ENCODE assay signal across 13 cellular contexts in genomic region chr2:212953170-212953920, GRCh38.
DNase-seq lines count a peak whose midpoint lies in the region; ATAC-seq, FAIRE-seq and TF ChIP-seq lines count a peak whose summit lies in the region.
"Had no signal": no experiment of that assay in that cellular context is flagged by ENCODE, and none has a peak within 500 bp of the region (broad histone marks: within the 10 kb centered on the region; RNA-seq: fewer than 3 reads in every experiment).

No MANE protein-coding gene starts in this region.

- CTCF ChIA-PET in H1 (lab: Charles Lee; ENCODE audit: partially characterized antibody) (interaction anchor here (0.5 to 1.1 kb wide), 2 partner anchors 135 to 544 kb away, joined by 3 read pairs; no protein-coding TSS in a partner anchor), PC-3 (lab: Charles Lee) (no interaction called here)

- H2BK5ac ChIP-seq in H1 (ENCODE audit: low read depth, low read length), result no peak overlapping the region

- H3K9me2 ChIP-seq in PC-3 (replicated peaks; ENCODE audit: low read length), result no peaks in the 10 kb centered on the region

- H2BK12ac ChIP-seq in H1 (ENCODE audit: low read depth, low read length), result no peak overlapping the region

- no peak overlapping the region for H3K23ac ChIP-seq in H1 (ENCODE audit: insufficient read length)

- H3K27me3 ChIP-seq in H1 (replicated peaks in 1 of 4; ENCODE audit: control insufficient read depth in 3 of 4, extremely low read depth in 1 of 4, insufficient read depth in 3 of 4, low read length in 3 of 4) (no peaks in the 10 kb centered on the region), H7 (ENCODE audit: control insufficient read depth, insufficient read depth, low read length) (no peaks in the 10 kb centered on the region), PC-3 (ENCODE audit: low read length) (no peaks in the 10 kb centered on the region)
- H3K27me3 ChIP-seq: dorsolateral prefrontal cortex had no signal

- TF ChIP-seq CTCF in H1 (IDR thresholded peaks at IDR 0.05; ENCODE audit: control extremely low read depth in 1 of 3, insufficient read depth in 1 of 3, low read depth in 1 of 3, low read length in 3 of 3) (no peak), PC-3 (conservative IDR thresholded peaks at IDR 0.05; ENCODE audit: low read depth, low read length) (no peak)

- intact Hi-C loops in PC-3 (cut with micrococcal nuclease), result no loop called here

- H2AK5ac ChIP-seq in H1 (ENCODE audit: low read depth, low read length), result 0 out of 2 replicates have a peak overlapping the region, but pooled peaks have one; percentile 34

- no peak for TF ChIP-seq POLR2A in H1 (IDR thresholded peaks at IDR 0.05; ENCODE audit: control extremely low read depth in 1 of 2, low read depth in 2 of 2, low read length in 2 of 2)

- BruUV-seq in PC-3 (replicated peaks; lab: Mats Ljungman, UMichigan), result no TSS peak

- H3F3A ChIP-seq in PC-3 (ENCODE audit: low read length, unreplicated experiment), result no peaks in the 10 kb centered on the region

- no peak overlapping the region for H3K27ac ChIP-seq in H1 (ENCODE audit: low read depth, low read length)
- H3K27ac ChIP-seq in PC-3 (ENCODE audit: low read length), result no peak overlapping the region
- H3K27ac ChIP-seq: dorsolateral prefrontal cortex had no signal

- no peak overlapping the region for H4K5ac ChIP-seq in H1 (ENCODE audit: insufficient read length, low read depth, low read length)

- H4K20me1 ChIP-seq in H1 (replicated peaks in 1 of 2; ENCODE audit: control insufficient read depth in 1 of 2, insufficient read depth in 2 of 2, low read length in 2 of 2), result no peaks in the 10 kb centered on the region
- H4K20me1 ChIP-seq in PC-3 (ENCODE audit: low read length), result no peaks in the 10 kb centered on the region

- no peak for FAIRE-seq in H1 (lab: Jason Lieb, UNC)

- no peak for TF ChIP-seq RAD21 in H1 (IDR thresholded peaks at IDR 0.05 in 1 of 2, conservative IDR thresholded peaks at IDR 0.05 in 1 of 2; ENCODE audit: low read depth in 2 of 2, low read length in 2 of 2)

- H2BK120ac ChIP-seq in H1 (replicated peaks; ENCODE audit: low read depth, low read length), result no peak overlapping the region

- H3K4ac ChIP-seq in H1 (replicated peaks; ENCODE audit: insufficient read length, low read depth, low read length), result no peak overlapping the region

- no peak overlapping the region for H3K56ac ChIP-seq in H1 (replicated peaks; ENCODE audit: insufficient read length, low read depth, low read length)

- no peak overlapping the region for H2BK20ac ChIP-seq in H1 (ENCODE audit: low read length)

- DNase-seq in H1 (ENCODE audit: low read depth in 1 of 2, low spot score in 2 of 2), result no peak
- DNase-seq in H7, result no peak
- DNase-seq in NCI-H2029 treated with DMSO at 0.1 percent for 48 hours (lab: John Stamatoyannopoulos, UW), result no peak
- no peak for DNase-seq in PC-3
- DNase-seq: activated gamma-delta T cell treated with Interleukin-2 at 50 U/mL for 16 hours, DMS53, dorsolateral prefrontal cortex, hippocampal formation, NCI-H2171 had no signal

- H3K4me1 ChIP-seq in H1 (replicated peaks in 1 of 4; ENCODE audit: control insufficient read depth in 3 of 4, insufficient read depth in 4 of 4, low read length in 3 of 4) (no peaks in the 10 kb centered on the region), PC-3 (ENCODE audit: insufficient read depth, low read length) (peaks cover 11% of the 10 kb centered on the region; the same call in 1 of the 2 replicates)

- TF ChIP-seq EP300 in H1 (IDR thresholded peaks at IDR 0.05; ENCODE audit: borderline replicate concordance in 1 of 2, low read depth in 2 of 2, low read length in 2 of 2), result no peak

- H3K14ac ChIP-seq in H1 (ENCODE audit: insufficient read length), result no peak overlapping the region

- no peaks in the 10 kb centered on the region for H3K23me2 ChIP-seq in H1 (ENCODE audit: low read depth, low read length)

- H2BK15ac ChIP-seq in H1 (ENCODE audit: low read length), result no peak overlapping the region

- H3K9me3 ChIP-seq in H1 (ENCODE audit: insufficient read depth in 2 of 2, low read depth in 1 of 2, low read length in 1 of 2) (no peaks in the 10 kb centered on the region), PC-3 (ENCODE audit: low read length) (no peaks in the 10 kb centered on the region)

- H3K36me3 ChIP-seq in H1 (ENCODE audit: control insufficient read depth in 2 of 4, insufficient read depth in 4 of 4, low read length in 3 of 4) (no peaks in the 10 kb centered on the region), H7 (replicated peaks; ENCODE audit: control insufficient read depth, insufficient read depth, low read length) (no peaks in the 10 kb centered on the region), PC-3 (ENCODE audit: low read depth, low read length) (no peaks in the 10 kb centered on the region)

- H3K79me2 ChIP-seq in H1 (ENCODE audit: control insufficient read depth in 1 of 2, insufficient read depth in 2 of 2, low read length in 2 of 2) (no peaks in the 10 kb centered on the region), PC-3 (ENCODE audit: low read length) (no peaks in the 10 kb centered on the region)

- no peak overlapping the region for H3K9ac ChIP-seq in H1 (replicated peaks in 1 of 4; ENCODE audit: extremely low read depth in 1 of 4, low read depth in 3 of 4, low read length in 3 of 4)
- H3K9ac ChIP-seq in PC-3 (ENCODE audit: low read length), result no peak overlapping the region

- H2AFZ ChIP-seq in H1 (ENCODE audit: low read length) (no peak overlapping the region), PC-3 (ENCODE audit: low read length) (no peak overlapping the region)

- no peak overlapping the region for H3K18ac ChIP-seq in H1 (ENCODE audit: extremely low read depth, low read length)

- H4K91ac ChIP-seq in H1 (replicated peaks; ENCODE audit: insufficient read length, low read length), result no peak overlapping the region

- H3K79me1 ChIP-seq in H1 (ENCODE audit: low read depth, low read length), result no peaks in the 10 kb centered on the region

- POLR2A ChIA-PET in H1 (lab: Charles Lee; ENCODE audit: partially characterized antibody), result no interaction called here
- POLR2A ChIA-PET in PC-3 (lab: Charles Lee; ENCODE audit: unreplicated experiment), result no interaction called here

- H3K4me3 ChIP-seq in H1 (ENCODE audit: extremely low read depth in 1 of 4, insufficient read depth in 2 of 4, low read depth in 3 of 4, low read length in 4 of 4), result no peak overlapping the region
- no peak overlapping the region for H3K4me3 ChIP-seq in H7 (ENCODE audit: insufficient read depth, low read depth, low read length)
- H3K4me3 ChIP-seq in PC-3 (ENCODE audit: low read length), result no peak overlapping the region
- H3K4me3 ChIP-seq: dorsolateral prefrontal cortex had no signal

- no peak overlapping the region for H4K8ac ChIP-seq in H1 (ENCODE audit: extremely low read depth, insufficient read depth, low read length)

- WGBS in H1 (ENCODE audit: extremely low coverage in 1 of 2, insufficient coverage in 1 of 2, insufficient read length in 1 of 2, insufficient replicate concordance in 2 of 2, low coverage in 1 of 2, low lambda C conversion rate in 2 of 2, missing lambda C conversion rate in 1 of 2), 2 experiments, result 86% methylated on average over 3 of the region's 3 CpGs; no CpG with 5 or more reads in 1 of the 2 experiments

- ATAC-seq in GM18519 (IDR thresholded peaks at IDR 0.05; ENCODE audit: low FRiP score, unreplicated experiment), result peak; percentile 91
- peak; percentile 90 for ATAC-seq in GM21360 (IDR thresholded peaks at IDR 0.05; ENCODE audit: unreplicated experiment)
- ATAC-seq in HG03045 (IDR thresholded peaks at IDR 0.05; ENCODE audit: unreplicated experiment), result peak; percentile 77
- no peak for ATAC-seq in HG03469 (IDR thresholded peaks at IDR 0.05; ENCODE audit: unreplicated experiment)
- no peak for ATAC-seq in PC-3

- H3K4me2 ChIP-seq in H1 (ENCODE audit: insufficient read depth in 1 of 2, low read depth in 2 of 2, low read length in 2 of 2), result no peak overlapping the region
- H3K4me2 ChIP-seq in PC-3 (ENCODE audit: low read length), result no peak overlapping the region

TF ChIP-seq in H1, 55 proteins besides CTCF, POLR2A, EP300 and RAD21:
- TF ChIP-seq RNF2 (IDR thresholded peaks at IDR 0.05; ENCODE audit: borderline replicate concordance, low read depth, low read length, missing control alignments, poor library complexity, severe bottlenecking), result no peak
- no peak for TF ChIP-seq BRCA1 (IDR thresholded peaks at IDR 0.05; ENCODE audit: low read depth, low read length)
- TF ChIP-seq ZNF274 (IDR thresholded peaks at IDR 0.05; ENCODE audit: borderline replicate concordance, extremely low read depth, low read length), result no peak
- no peak for TF ChIP-seq PHF8 (conservative IDR thresholded peaks at IDR 0.05; ENCODE audit: low read depth, low read length)
- no peak for TF ChIP-seq GABPA (IDR thresholded peaks at IDR 0.05; ENCODE audit: borderline replicate concordance, insufficient read depth, low read length)
- no peak for TF ChIP-seq FOSL1 (IDR thresholded peaks at IDR 0.05; ENCODE audit: insufficient read depth, low read depth, low read length)
- no peak for TF ChIP-seq NRF1 (IDR thresholded peaks at IDR 0.05; ENCODE audit: low read depth, low read length)
- no peak for TF ChIP-seq KDM5A (IDR thresholded peaks at IDR 0.05; ENCODE audit: low read length)
- TF ChIP-seq ATF3 (IDR thresholded peaks at IDR 0.05; ENCODE audit: insufficient read depth, low read depth, low read length), result no peak

Comparison
In these comparisons a context has a peak if more than half of its experiments do, and no peak if none do; other contexts are left out.
1. ATAC-seq: peak in GM18519 (single experiment), GM21360 (single experiment) and HG03045 (single experiment); none in HG03469 (single experiment) and PC-3 (single experiment).